Comparison of ENCODE assay signal across 15 cellular contexts in the genomic region with DNA sequence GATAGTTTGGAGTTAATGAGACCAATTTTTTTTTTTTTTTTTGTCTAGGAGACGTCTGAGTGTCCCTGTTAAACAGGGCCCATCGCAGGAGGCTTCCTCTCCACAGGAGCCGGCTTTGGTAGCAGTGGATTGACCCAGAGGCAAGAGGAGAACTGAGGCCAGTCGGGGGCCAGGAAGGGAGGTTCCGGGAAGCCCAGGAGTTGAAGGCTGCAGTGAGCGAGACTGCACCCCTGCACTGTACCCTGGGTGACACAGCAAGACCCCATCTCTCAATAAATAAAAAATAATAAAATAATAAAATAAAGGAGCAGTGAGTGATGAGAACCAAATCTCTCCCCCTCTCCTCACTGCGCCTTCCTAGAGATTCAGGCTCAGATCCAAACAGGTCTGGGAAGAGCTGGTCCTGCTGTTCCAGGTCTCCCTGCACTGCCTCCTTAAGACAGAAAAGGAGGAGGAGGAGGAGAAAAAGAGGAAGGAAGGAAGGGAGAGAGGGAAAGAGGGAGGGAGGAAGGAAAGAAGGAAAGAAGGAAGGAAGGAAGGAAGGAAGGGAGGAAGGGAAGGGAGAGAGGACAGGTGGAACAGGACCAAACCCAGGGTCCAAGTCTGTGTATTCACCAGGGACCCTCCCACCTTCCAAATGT. TPM values are rescaled to one million over a fixed set of nuclear protein-coding genes. Genes with fewer than 3 reads are reported as not detected.
"Had no signal": no experiment of that assay in that cellular context is flagged by ENCODE, and none has a peak within 500 bp of the region (broad histone marks: within the 10 kb centered on the region; RNA-seq: fewer than 3 reads in every experiment).

No MANE protein-coding gene starts in this region.

- H3K4me3 Mint-ChIP-seq: activated CD8-positive, alpha-beta T cell treated with anti-CD3 and anti-CD28 coated beads for 36 hours; activated naive CD4-positive, alpha-beta T cell treated with anti-CD3 and anti-CD28 coated beads, Interleukin-2, amount 10 ng/mL, durations not matched to agents 7 days and 5 days; dendritic cell treated with granulocyte-macrophage colony-stimulating factor and Interleukin-4, amounts not matched to agents 40 ng/mL and 50 ng/mL, for 4 days; stimulated activated naive B cell treated with anti-CD40 and anti-IgM and Interleukin-4, amounts not matched to agents 10 μg/mL and 1 μg/mL and 100 μg/mL, for 72 hours had no signal

- H3K27ac ChIP-seq: lower lobe of right lung, prostate gland, spleen had no signal

- H3K36me3 Mint-ChIP-seq: activated naive CD4-positive, alpha-beta T cell treated with anti-CD3 and anti-CD28 coated beads, Interleukin-2, amount 10 ng/mL, durations not matched to agents 7 days and 5 days; stimulated activated naive B cell treated with anti-CD40 and anti-IgM and Interleukin-4, amounts not matched to agents 10 μg/mL and 1 μg/mL and 100 μg/mL, for 72 hours had no signal

- H3K27ac Mint-ChIP-seq: activated CD8-positive, alpha-beta T cell treated with anti-CD3 and anti-CD28 coated beads for 36 hours; dendritic cell treated with granulocyte-macrophage colony-stimulating factor and Interleukin-4, amounts not matched to agents 40 ng/mL and 50 ng/mL, for 4 days; naive thymus-derived CD4-positive, alpha-beta T cell; stimulated activated naive B cell treated with anti-CD40 and anti-IgM and Interleukin-4, amounts not matched to agents 10 μg/mL and 1 μg/mL and 100 μg/mL, for 72 hours had no signal

- H3K9me3 Mint-ChIP-seq: activated CD8-positive, alpha-beta T cell treated with anti-CD3 and anti-CD28 coated beads for 36 hours; activated naive CD4-positive, alpha-beta T cell treated with anti-CD3 and anti-CD28 coated beads, Interleukin-2, amount 10 ng/mL, durations not matched to agents 7 days and 5 days; dendritic cell treated with granulocyte-macrophage colony-stimulating factor and Interleukin-4, amounts not matched to agents 40 ng/mL and 50 ng/mL, for 4 days; stimulated activated naive B cell treated with anti-CD40 and anti-IgM and Interleukin-4, amounts not matched to agents 10 μg/mL and 1 μg/mL and 100 μg/mL, for 72 hours had no signal

- DNase-seq: activated CD8-positive, alpha-beta T cell treated with anti-CD3 and anti-CD28 coated beads for 36 hours; activated naive CD4-positive, alpha-beta T cell treated with anti-CD3 and anti-CD28 coated beads, Interleukin-2, amount 10 ng/mL, durations not matched to agents 7 days and 5 days; central memory CD4-positive, alpha-beta T cell; hippocampal formation; lower lobe of right lung; midbrain; stimulated activated CD4-positive, alpha-beta T cell treated with anti-CD3 and anti-CD28 coated beads, Interleukin-2, amount 100 ng/mL, for 24 hours; stimulated activated naive B cell treated with anti-CD40 and anti-IgM and Interleukin-4, amounts not matched to agents 10 μg/mL and 1 μg/mL and 100 μg/mL, for 72 hours had no signal

- H3K36me3 ChIP-seq: lower lobe of right lung, prostate gland, spleen, tibial nerve had no signal

- H3K4me3 ChIP-seq: lower lobe of right lung, prostate gland, spleen, tibial nerve had no signal

- ATAC-seq: activated CD8-positive, alpha-beta T cell treated with anti-CD3 and anti-CD28 coated beads for 36 hours; esophagus mucosa; lower lobe of right lung; naive thymus-derived CD4-positive, alpha-beta T cell; stimulated activated naive B cell treated with anti-CD40 and anti-IgM and Interleukin-4, amounts not matched to agents 10 μg/mL and 1 μg/mL and 100 μg/mL, for 72 hours had no signal

- H3K9me3 ChIP-seq: lower lobe of right lung, prostate gland, spleen, tibial nerve had no signal

- H3K4me1 ChIP-seq: prostate gland had no signal

RNA-seq across cellular contexts. Expression of a gene that starts 3.5 kb away (rescaled TPM):
- total RNA-seq: activated CD8-positive, alpha-beta T cell treated with anti-CD3 and anti-CD28 coated beads for 36 hours; glomerular endothelial cell; naive thymus-derived CD4-positive, alpha-beta T cell; tibial nerve had no signal
- polyA plus RNA-seq: naive thymus-derived CD4-positive, alpha-beta T cell; spleen had no signal
